10 cellular contexts compared by ENCODE assay signal in genomic region chr12:52506858-52507715, GRCh38. TPM values are rescaled to one million over a fixed set of nuclear protein-coding genes. Genes with fewer than 3 reads are reported as not detected.
DNase-seq lines count a peak whose midpoint lies in the region; ATAC-seq and TF ChIP-seq lines count a peak whose summit lies in the region.
"Had no signal": no experiment of that assay in that cellular context is flagged by ENCODE, and none has a peak within 500 bp of the region (broad histone marks: within the 10 kb centered on the region; RNA-seq: fewer than 3 reads in every experiment).

No MANE protein-coding gene starts in this region.

- peak; percentile 51 to 70 for TF ChIP-seq CTCF in brain (conservative IDR thresholded peaks at IDR 0.05)
- peak; percentile 58 for TF ChIP-seq CTCF in kidney epithelial cell (IDR thresholded peaks at IDR 0.05; ENCODE audit: insufficient read depth, low read length, poor library complexity, severe bottlenecking)
- TF ChIP-seq CTCF in upper lobe of right lung (IDR thresholded peaks at IDR 0.05) = peak; percentile 60

- H3K27ac Mint-ChIP-seq in brain = no peak overlapping the region
- H3K27ac Mint-ChIP-seq: activated B cell treated with CpG ODN at 0.5 μM for 24 hours had no signal

- H3K4me3 Mint-ChIP-seq in brain = no peak overlapping the region
- H3K4me3 Mint-ChIP-seq: activated B cell treated with CpG ODN at 0.5 μM for 24 hours had no signal

- intact Hi-C loops in upper lobe of right lung (cut with DNase I) = no loop called here

- no peaks in the 10 kb centered on the region for H3K27me3 ChIP-seq in kidney epithelial cell (ENCODE audit: control insufficient read depth, insufficient read depth, low read length)
- H3K27me3 ChIP-seq in upper lobe of right lung = peaks cover 14% of the 10 kb centered on the region

- no peak overlapping the region for H3K27ac ChIP-seq in upper lobe of right lung

- H3K4me3 ChIP-seq in kidney epithelial cell (ENCODE audit: low read depth, low read length) (no peak overlapping the region), upper lobe of right lung (no peak overlapping the region)
- H3K4me3 ChIP-seq: skin epidermis had no signal

- DNase-seq in DMS 273 (lab: John Stamatoyannopoulos, UW; ENCODE audit: unreplicated experiment) (peak; percentile 51), DMS 273 treated with DMSO at 0.1 percent for 48 hours (lab: John Stamatoyannopoulos, UW) (no peak), NCI-H1417 treated with DMSO at 0.1 percent for 48 hours (lab: John Stamatoyannopoulos, UW) (peak; percentile 5), kidney epithelial cell (ENCODE audit: low read depth) (peak; percentile 42), upper lobe of right lung (no peak)
- no peak for DNase-seq in activated naive CD4-positive, alpha-beta T cell (lab: John Stamatoyannopoulos, UW)
- DNase-seq: activated B cell treated with CpG ODN at 0.5 μM for 24 hours had no signal

- peaks cover 6% of the 10 kb centered on the region for H3K9me3 ChIP-seq in upper lobe of right lung

- peaks cover 19% of the 10 kb centered on the region for H3K27me3 Mint-ChIP-seq in brain

- ATAC-seq in upper lobe of right lung (peak; percentile 80), GM19023 (IDR thresholded peaks at IDR 0.05; ENCODE audit: unreplicated experiment) (no peak)

- H3K36me3 Mint-ChIP-seq in brain = no peaks in the 10 kb centered on the region

- no peaks in the 10 kb centered on the region for H3K36me3 ChIP-seq in kidney epithelial cell (ENCODE audit: control insufficient read depth, insufficient read depth, low read length)
- H3K36me3 ChIP-seq in upper lobe of right lung = no peaks in the 10 kb centered on the region

- H3K4me1 ChIP-seq in upper lobe of right lung = no peaks in the 10 kb centered on the region

- peaks cover 7 to 13% (median 10%) of the 10 kb centered on the region in 5 experiments for H3K9me3 Mint-ChIP-seq in brain

- H3K4me1 Mint-ChIP-seq in brain = no peaks in the 10 kb centered on the region
- H3K4me1 Mint-ChIP-seq: activated B cell treated with CpG ODN at 0.5 μM for 24 hours had no signal

RNA-seq across cellular contexts. Expression of gene KRT5, which starts 13.1 kb away (rescaled TPM):
- polyA plus RNA-seq in brain (ENCODE audit: insufficient read depth, low read depth, low replicate concordance) = 0.20 TPM
- total RNA-seq in kidney epithelial cell (not detected in 2 replicates), upper lobe of right lung (8.8 TPM)
- total RNA-seq: activated B cell treated with CpG ODN at 0.5 μM for 24 hours had no signal

RNA-seq across cellular contexts. Expression of gene KRT6A, which starts 14.0 kb away (rescaled TPM):
- polyA plus RNA-seq in brain (ENCODE audit: insufficient read depth, low read depth, low replicate concordance) = not detected
- 0.21 and 0.27 TPM in 2 replicates for total RNA-seq in kidney epithelial cell
- 3.0 TPM for total RNA-seq in upper lobe of right lung
- total RNA-seq: activated B cell treated with CpG ODN at 0.5 μM for 24 hours had no signal

RNA-seq across cellular contexts. Expression of gene KRT6C, which starts 33.5 kb away (rescaled TPM):
- polyA plus RNA-seq in brain (ENCODE audit: insufficient read depth, low read depth, low replicate concordance) = not detected
- total RNA-seq in kidney epithelial cell = not detected in 2 replicates
- not detected for total RNA-seq in upper lobe of right lung
- total RNA-seq: activated B cell treated with CpG ODN at 0.5 μM for 24 hours had no signal

RNA-seq across cellular contexts. Expression of gene KRT71, which starts 45.9 kb away (rescaled TPM):
- polyA plus RNA-seq in brain (ENCODE audit: insufficient read depth, low read depth, low replicate concordance) = not detected
- total RNA-seq in kidney epithelial cell (not detected in 2 replicates), upper lobe of right lung (not detected)
- total RNA-seq: activated B cell treated with CpG ODN at 0.5 μM for 24 hours had no signal

RNA-seq across cellular contexts. Expression of gene KRT6B, which starts 55.1 kb away (rescaled TPM):
- polyA plus RNA-seq in brain (ENCODE audit: insufficient read depth, low read depth, low replicate concordance) = not detected
- total RNA-seq in kidney epithelial cell (not detected in 2 replicates), upper lobe of right lung (not detected)
- total RNA-seq: activated B cell treated with CpG ODN at 0.5 μM for 24 hours had no signal

Comparison
In these comparisons a context has a peak if more than half of its experiments do, and no peak if none do; other contexts are left out.
1. DNase-seq: peak in DMS 273 (single experiment), NCI-H1417 treated with DMSO at 0.1 percent for 48 hours (single experiment) and kidney epithelial cell (single experiment); none in DMS 273 treated with DMSO at 0.1 percent for 48 hours (single experiment), upper lobe of right lung (single experiment) and activated naive CD4-positive, alpha-beta T cell (0 of 4).
2. Peak in every context shown above with its lines, with median percentiles within 50 percentile points of each other: CTCF ChIP-seq.